Comparison of ENCODE assay signal across 21 cellular contexts in genomic region chr4:155766544-155766943, GRCh38.
"Had no signal": no experiment of that assay in that cellular context is flagged by ENCODE, and none has a peak within 500 bp of the region (broad histone marks: within the 10 kb centered on the region; RNA-seq: fewer than 3 reads in every experiment).

No MANE protein-coding gene starts in this region.

- H3K4me1 ChIP-seq: colonic mucosa, esophagus squamous epithelium, gastrocnemius medialis, lower lobe of right lung had no signal

- H3K9me3 ChIP-seq: colonic mucosa, esophagus squamous epithelium, gastrocnemius medialis, heart right ventricle, left lung, lower lobe of right lung, mucosa of descending colon had no signal

- H3K27me3 ChIP-seq: colonic mucosa, esophagus squamous epithelium, gastrocnemius medialis, heart right ventricle, left lung had no signal

- H3K4me3 ChIP-seq: colonic mucosa, esophagus squamous epithelium, gastrocnemius medialis, heart right ventricle, left lung, lower lobe of right lung, mucosa of descending colon had no signal

- DNase-seq: colonic mucosa; cortex of kidney; effector CD8-positive, alpha-beta T cell; effector memory CD8-positive, alpha-beta T cell; endodermal cell; erythroblast; esophagus squamous epithelium; foreskin fibroblast; foreskin melanocyte; gastrocnemius medialis; glutamatergic neuron; head of caudate nucleus; heart right ventricle; hippocampal formation; left cardiac atrium; left lung; left ventricle myocardium superior; lower lobe of right lung; mesenchymal stem cell; mucosa of descending colon had no signal

- H3K36me3 ChIP-seq: colonic mucosa, esophagus squamous epithelium, gastrocnemius medialis, left lung, lower lobe of right lung had no signal

- H3K27ac ChIP-seq: colonic mucosa, epithelial cell of prostate, esophagus squamous epithelium, gastrocnemius medialis, heart right ventricle, left lung, lower lobe of right lung had no signal
